In genomic region chr10:102055647-102056419, GRCh38 we compare ENCODE assay signal across 8 cellular contexts. TPM values are rescaled to one million over a fixed set of nuclear protein-coding genes. Genes with fewer than 3 reads are reported as not detected.
A peak's percentile ranks its signal among the peaks of the same experiment; 100 is the strongest.
DNase-seq lines count a peak whose midpoint lies in the region; ATAC-seq and TF ChIP-seq lines count a peak whose summit lies in the region.

Gene ARMH3, minus strand, starts transcription at chr10:102056173. Its CDS starts 16,059 bp downstream, at chr10:102040114.

- WGBS in ectodermal cell, 2 experiments = 2% methylated on average over 79 of the region's 79 CpGs

- no peaks in the 10 kb centered on the region for H3K9me3 ChIP-seq in ectodermal cell (ENCODE audit: control insufficient read depth, low read length)
- no peaks in the 10 kb centered on the region for H3K9me3 ChIP-seq in lower lobe of right lung

- H3K4me3 ChIP-seq in ectodermal cell (ENCODE audit: insufficient read depth, low read depth, low read length) (peak within 1 kb of the TSS; percentile 94), lower lobe of right lung (peak within 1 kb of the TSS; percentile 100)

- H3K27me3 ChIP-seq in ectodermal cell (ENCODE audit: control insufficient read depth, insufficient read depth, low read length, poor library complexity, severe bottlenecking) = no peaks in the 10 kb centered on the region
- H3K27me3 ChIP-seq in lower lobe of right lung (ENCODE audit: low read depth) = no peaks in the 10 kb centered on the region

- POLR2A ChIA-PET in activated CD8-positive, alpha-beta T cell treated with anti-CD3 and anti-CD28 coated beads for 36 hours (lab: Charles Lee) = interaction anchor here (0.9 to 1.7 kb wide), 5 partner anchors 10 to 237 kb away, joined by 3 to 4 read pairs (median 4); partner anchors contain the start of genes HPS6 and OGA

- H3K36me3 ChIP-seq in ectodermal cell (ENCODE audit: control insufficient read depth, insufficient read depth, low read length) (no peaks in the 10 kb centered on the region), lower lobe of right lung (no peaks in the 10 kb centered on the region)

- intact Hi-C loops in activated CD8-positive, alpha-beta T cell treated with anti-CD3 and anti-CD28 coated beads for 36 hours (cut with micrococcal nuclease) = no loop called here
- intact Hi-C loops in lower lobe of right lung (cut with DNase I) = no loop called here

- DNase-seq in CD1c-positive myeloid dendritic cell (ENCODE audit: extremely low spot score) = peak; percentile 96
- peak; percentile 84 for DNase-seq in NCI-H82 treated with DMSO at 0.1 percent for 48 hours (lab: John Stamatoyannopoulos, UW; ENCODE audit: unreplicated experiment)
- DNase-seq in activated CD8-positive, alpha-beta T cell treated with anti-CD3 and anti-CD28 coated beads for 36 hours = peak; percentile 96
- DNase-seq in lower lobe of right lung = peak; percentile 95
- DNase-seq in stimulated activated CD4-positive, alpha-beta T cell treated with anti-CD3 and anti-CD28 coated beads, TNF-alpha, amount 100 ng/mL, for 24 hours (ENCODE audit: low read depth in 3 of 3) = peak; percentile 78 to 89 (median 82)

- H3K27ac ChIP-seq in ectodermal cell (ENCODE audit: insufficient read depth, low read depth, low read length, poor library complexity, severe bottlenecking) (peak within 1 kb of the TSS; percentile 74), lower lobe of right lung (peak within 1 kb of the TSS; percentile 98)

- no peaks in the 10 kb centered on the region for H3K27me3 Mint-ChIP-seq in activated CD8-positive, alpha-beta T cell treated with anti-CD3 and anti-CD28 coated beads for 36 hours

- H3K27ac Mint-ChIP-seq in activated CD8-positive, alpha-beta T cell treated with anti-CD3 and anti-CD28 coated beads for 36 hours = peak within 1 kb of the TSS; percentile 94

- CTCF ChIA-PET in activated CD8-positive, alpha-beta T cell treated with anti-CD3 and anti-CD28 coated beads for 36 hours (lab: Charles Lee) = interaction anchor here (1.0 to 3.5 kb wide), 5 partner anchors 12 to 214 kb away, joined by 3 to 25 read pairs (median 5); no protein-coding TSS in a partner anchor

- H3K4me3 Mint-ChIP-seq in activated CD8-positive, alpha-beta T cell treated with anti-CD3 and anti-CD28 coated beads for 36 hours = peak within 1 kb of the TSS; percentile 90

- TF ChIP-seq CTCF in activated CD8-positive, alpha-beta T cell treated with anti-CD3 and anti-CD28 coated beads for 36 hours (IDR thresholded peaks at IDR 0.05) = no peak
- TF ChIP-seq CTCF in lower lobe of right lung (IDR thresholded peaks at IDR 0.05) = no peak

- H3K4me1 Mint-ChIP-seq in activated CD8-positive, alpha-beta T cell treated with anti-CD3 and anti-CD28 coated beads for 36 hours (ENCODE audit: low read depth) = peaks cover 32% of the 10 kb centered on the region

- peaks cover 3% of the 10 kb centered on the region for H3K36me3 Mint-ChIP-seq in activated CD8-positive, alpha-beta T cell treated with anti-CD3 and anti-CD28 coated beads for 36 hours (ENCODE audit: low read depth)

- ATAC-seq in GM19397 (IDR thresholded peaks at IDR 0.05; ENCODE audit: unreplicated experiment) = peak; percentile 93
- ATAC-seq in HG03571 (IDR thresholded peaks at IDR 0.05; ENCODE audit: unreplicated experiment) = peak; percentile 95
- ATAC-seq in activated CD8-positive, alpha-beta T cell treated with anti-CD3 and anti-CD28 coated beads for 36 hours = peak; percentile 98
- peak; percentile 99 for ATAC-seq in lower lobe of right lung

- H3K9me3 Mint-ChIP-seq in activated CD8-positive, alpha-beta T cell treated with anti-CD3 and anti-CD28 coated beads for 36 hours = no peaks in the 10 kb centered on the region

- H3K4me1 ChIP-seq in ectodermal cell (ENCODE audit: control insufficient read depth, insufficient read depth, low read length) = no peaks in the 10 kb centered on the region
- H3K4me1 ChIP-seq in lower lobe of right lung = peaks cover 49% of the 10 kb centered on the region

RNA-seq across cellular contexts. Expression of gene ARMH3, which starts in this region (rescaled TPM):
- 10 to 100 TPM; 16.2 to 18.4 TPM for total RNA-seq in activated CD8-positive, alpha-beta T cell treated with anti-CD3 and anti-CD28 coated beads for 36 hours
- polyA plus RNA-seq in ectodermal cell (2013, experiment 1 of 4) = 20.7 TPM
- 21.3 TPM for polyA plus RNA-seq in ectodermal cell (2013, experiment 2 of 4)
- polyA plus RNA-seq in ectodermal cell (2013, experiment 3 of 4) = 16.1 TPM
- polyA plus RNA-seq in ectodermal cell (2013, experiment 4 of 4) = 16.3 TPM
- 38.6 TPM for total RNA-seq in lower lobe of right lung

Comparison
In these comparisons a context has a peak if more than half of its experiments do, and no peak if none do; other contexts are left out.
1. Peak in every context shown above with its lines: DNase-seq, ATAC-seq, H3K4me3 ChIP-seq and H3K27ac ChIP-seq.